Comparison of ENCODE assay signal across 1 cellular context in genomic region chr3:141486416-141486734, GRCh38.
TF ChIP-seq lines count a peak whose summit lies in the region.

No MANE protein-coding gene starts in this region.

TF ChIP-seq in HepG2, 621 proteins besides CTCF, POLR2A, EP300 and RAD21 (continued from another document):
- TF ChIP-seq, protein P1, sequence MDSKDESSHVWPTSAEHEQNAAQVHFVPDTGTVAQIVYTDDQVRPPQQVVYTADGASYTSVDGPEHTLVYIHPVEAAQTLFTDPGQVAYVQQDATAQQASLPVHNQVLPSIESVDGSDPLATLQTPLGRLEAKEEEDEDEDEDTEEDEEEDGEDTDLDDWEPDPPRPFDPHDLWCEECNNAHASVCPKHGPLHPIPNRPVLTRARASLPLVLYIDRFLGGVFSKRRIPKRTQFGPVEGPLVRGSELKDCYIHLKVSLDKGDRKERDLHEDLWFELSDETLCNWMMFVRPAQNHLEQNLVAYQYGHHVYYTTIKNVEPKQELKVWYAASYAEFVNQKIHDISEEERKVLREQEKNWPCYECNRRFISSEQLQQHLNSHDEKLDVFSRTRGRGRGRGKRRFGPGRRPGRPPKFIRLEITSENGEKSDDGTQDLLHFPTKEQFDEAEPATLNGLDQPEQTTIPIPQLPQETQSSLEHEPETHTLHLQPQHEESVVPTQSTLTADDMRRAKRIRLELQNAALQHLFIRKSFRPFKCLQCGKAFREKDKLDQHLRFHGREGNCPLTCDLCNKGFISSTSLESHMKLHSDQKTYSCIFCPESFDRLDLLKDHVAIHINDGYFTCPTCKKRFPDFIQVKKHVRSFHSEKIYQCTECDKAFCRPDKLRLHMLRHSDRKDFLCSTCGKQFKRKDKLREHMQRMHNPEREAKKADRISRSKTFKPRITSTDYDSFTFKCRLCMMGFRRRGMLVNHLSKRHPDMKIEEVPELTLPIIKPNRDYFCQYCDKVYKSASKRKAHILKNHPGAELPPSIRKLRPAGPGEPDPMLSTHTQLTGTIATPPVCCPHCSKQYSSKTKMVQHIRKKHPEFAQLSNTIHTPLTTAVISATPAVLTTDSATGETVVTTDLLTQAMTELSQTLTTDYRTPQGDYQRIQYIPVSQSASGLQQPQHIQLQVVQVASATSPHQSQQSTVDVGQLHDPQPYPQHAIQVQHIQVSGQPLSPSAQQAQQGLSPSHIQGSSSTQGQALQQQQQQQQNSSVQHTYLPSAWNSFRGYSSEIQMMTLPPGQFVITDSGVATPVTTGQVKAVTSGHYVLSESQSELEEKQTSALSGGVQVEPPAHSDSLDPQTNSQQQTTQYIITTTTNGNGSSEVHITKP (CRISPR knock-in tag; IDR thresholded peaks at IDR 0.05; ENCODE audit: low read depth) = 0 out of 2 replicates have a peak, but pooled peaks have one; percentile 8
- TF ChIP-seq ZBTB21 (CRISPR knock-in tag; IDR thresholded peaks at IDR 0.05) (no peak), ZNF383 (CRISPR knock-in tag; IDR thresholded peaks at IDR 0.05; ENCODE audit: borderline replicate concordance) (no peak), POGZ (CRISPR knock-in tag; IDR thresholded peaks at IDR 0.05) (no peak), SNAI1 (CRISPR knock-in tag; IDR thresholded peaks at IDR 0.05; ENCODE audit: borderline replicate concordance) (no peak), LCORL (IDR thresholded peaks at IDR 0.05) (0 out of 2 replicates have a peak, but pooled peaks have one; percentile 32), LCORL (CRISPR knock-in tag; IDR thresholded peaks at IDR 0.05) (no peak), KAT2B (IDR thresholded peaks at IDR 0.05; ENCODE audit: borderline replicate concordance, low read depth, low read length) (no peak), CHD2 (IDR thresholded peaks at IDR 0.05; ENCODE audit: low read depth, low read length) (0 out of 2 replicates have a peak, but pooled peaks have one; percentile 38)
- TF ChIP-seq, protein P2, sequence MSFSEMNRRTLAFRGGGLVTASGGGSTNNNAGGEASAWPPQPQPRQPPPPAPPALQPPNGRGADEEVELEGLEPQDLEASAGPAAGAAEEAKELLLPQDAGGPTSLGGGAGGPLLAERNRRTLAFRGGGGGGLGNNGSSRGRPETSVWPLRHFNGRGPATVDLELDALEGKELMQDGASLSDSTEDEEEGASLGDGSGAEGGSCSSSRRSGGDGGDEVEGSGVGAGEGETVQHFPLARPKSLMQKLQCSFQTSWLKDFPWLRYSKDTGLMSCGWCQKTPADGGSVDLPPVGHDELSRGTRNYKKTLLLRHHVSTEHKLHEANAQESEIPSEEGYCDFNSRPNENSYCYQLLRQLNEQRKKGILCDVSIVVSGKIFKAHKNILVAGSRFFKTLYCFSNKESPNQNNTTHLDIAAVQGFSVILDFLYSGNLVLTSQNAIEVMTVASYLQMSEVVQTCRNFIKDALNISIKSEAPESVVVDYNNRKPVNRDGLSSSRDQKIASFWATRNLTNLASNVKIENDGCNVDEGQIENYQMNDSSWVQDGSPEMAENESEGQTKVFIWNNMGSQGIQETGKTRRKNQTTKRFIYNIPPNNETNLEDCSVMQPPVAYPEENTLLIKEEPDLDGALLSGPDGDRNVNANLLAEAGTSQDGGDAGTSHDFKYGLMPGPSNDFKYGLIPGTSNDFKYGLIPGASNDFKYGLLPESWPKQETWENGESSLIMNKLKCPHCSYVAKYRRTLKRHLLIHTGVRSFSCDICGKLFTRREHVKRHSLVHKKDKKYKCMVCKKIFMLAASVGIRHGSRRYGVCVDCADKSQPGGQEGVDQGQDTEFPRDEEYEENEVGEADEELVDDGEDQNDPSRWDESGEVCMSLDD (CRISPR knock-in tag; IDR thresholded peaks at IDR 0.05; ENCODE audit: borderline replicate concordance) = no peak
